Comparison of ENCODE assay signal across 8 cellular contexts in the genomic region with DNA sequence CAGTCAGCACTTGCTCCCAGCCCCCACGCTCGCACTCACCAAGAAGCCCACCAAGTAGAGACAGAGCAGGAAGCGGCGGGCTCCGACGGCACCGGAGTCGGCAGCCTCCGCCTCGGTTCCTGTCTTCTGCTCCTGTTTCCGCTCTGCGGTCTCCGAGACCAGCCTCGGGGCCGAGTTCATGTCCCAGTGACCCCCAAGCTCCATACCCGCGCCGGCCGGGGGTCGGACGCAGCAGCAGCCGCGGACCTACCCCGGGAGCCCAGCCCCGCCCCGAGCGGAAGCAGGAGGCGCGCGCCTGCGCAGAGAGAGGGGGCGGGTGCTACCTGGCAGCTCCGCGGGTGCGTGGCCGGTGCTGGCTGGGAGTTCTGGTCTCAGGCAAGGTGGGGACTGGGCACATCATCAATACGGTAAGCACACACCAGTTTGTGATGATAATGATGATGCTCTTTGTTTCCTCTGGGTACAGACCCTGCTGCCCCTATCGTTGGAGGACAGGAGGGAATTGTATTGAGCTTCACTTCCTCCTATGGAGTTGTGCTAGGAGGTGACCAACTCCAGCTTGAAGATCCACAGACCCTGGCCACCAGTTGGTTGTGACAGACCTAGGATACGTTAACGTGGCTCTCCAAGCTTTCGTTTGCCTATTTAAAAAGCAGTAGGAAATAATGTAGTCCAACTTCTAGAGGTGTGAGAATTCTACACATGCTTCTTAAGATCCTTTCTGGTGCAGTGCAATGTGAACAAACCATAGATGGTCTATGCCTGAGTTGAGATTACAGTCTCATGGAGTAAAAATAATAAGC. TPM values are rescaled to one million over a fixed set of nuclear protein-coding genes. Genes with fewer than 3 reads are reported as not detected.
DNase-seq lines count a peak whose midpoint lies in the region; ATAC-seq and TF ChIP-seq lines count a peak whose summit lies in the region.

No MANE protein-coding gene starts in this region.

- POLR2A ChIA-PET in BJ (lab: Charles Lee), result no interaction called here

- 0 to 1% methylated on average over 41 of the region's 41 CpGs for WGBS in ectodermal cell, 2 experiments
- 1% methylated on average over 38 to 41 of the region's 41 CpGs for WGBS in lung, 2 donors

- peak; percentile 40; the same call in 1 of the 2 replicates for TF ChIP-seq CTCF in BJ (IDR thresholded peaks at IDR 0.05; ENCODE audit: insufficient read depth, low read depth, low read length)
- TF ChIP-seq CTCF in lung (IDR thresholded peaks at IDR 0.05; ENCODE audit: control extremely low read depth, extremely low read depth), result no peak

- H3K4me1 ChIP-seq in ectodermal cell (ENCODE audit: control insufficient read depth, insufficient read depth, low read length), result peaks cover 6% of the 10 kb centered on the region
- H3K4me1 ChIP-seq in lung (ENCODE audit: control insufficient read depth in 2 of 2, insufficient read depth in 2 of 2, low read length in 2 of 2), result peaks cover 2 to 9% of the 10 kb centered on the region in 2 donors

- CTCF ChIA-PET in BJ (lab: Yijun Ruan, JAX), result interaction anchor here (0.5 to 4.2 kb wide), 5 partner anchors 14 to 832 kb away, joined by 3 to 23 read pairs (median 7); no protein-coding TSS in a partner anchor

- H3K9me3 ChIP-seq in ectodermal cell (ENCODE audit: control insufficient read depth, low read length) (no peaks in the 10 kb centered on the region), lung (ENCODE audit: control insufficient read depth in 2 of 2, insufficient read depth in 1 of 2, low read length in 1 of 2) (no peaks in the 10 kb centered on the region)

- H3K27ac ChIP-seq in ectodermal cell (ENCODE audit: insufficient read depth, low read depth, low read length, poor library complexity, severe bottlenecking), result no peak overlapping the region
- peak overlapping the region; percentile 81 to 90 for H3K27ac ChIP-seq in lung (ENCODE audit: low read depth in 1 of 2, low read length in 1 of 2)

- H3K4me3 ChIP-seq in BJ (ENCODE audit: low read depth, low read length) (peak overlapping the region; percentile 79), ectodermal cell (ENCODE audit: insufficient read depth, low read depth, low read length) (peak overlapping the region; percentile 75), lung (peak overlapping the region; percentile 98)

- DNase-seq in BJ (ENCODE audit: low read depth), result no peak
- peak; percentile 54 for DNase-seq in NCI-H510A (lab: John Stamatoyannopoulos, UW)
- peak; percentile 88 to 90 for DNase-seq in activated CD4-positive, alpha-beta T cell treated with anti-CD3 and anti-CD28 coated beads, Interleukin-2, amount 50 U/mL, for 48 hours
- DNase-seq in lung (ENCODE audit: low spot score), result peak; percentile 82
- peak; percentile 75 to 88 (median 78) for DNase-seq in stimulated activated CD4-positive, alpha-beta T cell treated with anti-CD3 and anti-CD28 coated beads, TNF-alpha, amount 100 ng/mL, for 4 hours (ENCODE audit: low read depth in 3 of 3)

- in situ Hi-C loops in GM18951 (cut with MboI; ENCODE audit: low sequenced_read_pairs, unreplicated experiment), result no loop called here

- ATAC-seq in HG03139 (IDR thresholded peaks at IDR 0.05; ENCODE audit: unreplicated experiment), result peak; percentile 90
- peak; percentile 95 for ATAC-seq in lung (ENCODE audit: insufficient read depth, low FRiP score)

- no peaks in the 10 kb centered on the region for H3K27me3 ChIP-seq in BJ (ENCODE audit: control insufficient read depth, insufficient read depth, low read length)
- no peaks in the 10 kb centered on the region for H3K27me3 ChIP-seq in ectodermal cell (ENCODE audit: control insufficient read depth, insufficient read depth, low read length, poor library complexity, severe bottlenecking)
- no peaks in the 10 kb centered on the region for H3K27me3 ChIP-seq in lung (ENCODE audit: control insufficient read depth, insufficient read depth)

- H3K36me3 ChIP-seq in BJ (ENCODE audit: control insufficient read depth, insufficient read depth, low read length) (no peaks in the 10 kb centered on the region), ectodermal cell (ENCODE audit: control insufficient read depth, insufficient read depth, low read length) (no peaks in the 10 kb centered on the region), lung (ENCODE audit: control insufficient read depth in 2 of 2, insufficient read depth in 2 of 2, low read length in 2 of 2) (peaks cover 1 to 2% of the 10 kb centered on the region in 2 donors)

- TF ChIP-seq POLR2A in GM18951 (IDR thresholded peaks at IDR 0.05; ENCODE audit: extremely low read depth, insufficient read depth, insufficient read length), result peak; percentile 95

RNA-seq across cellular contexts. Expression of a gene that starts 25.0 kb away (rescaled TPM):
- polyA plus RNA-seq in BJ (2011; rRNA removed) (2.6 and 3.7 TPM in 2 replicates), lung (1 to 10 TPM; 1.1 to 1.5 TPM)
- 1.1 and 1.3 TPM in 2 replicates for polyA minus RNA-seq in BJ (2011; rRNA and poly(A)+ RNA removed)
- polyA plus RNA-seq in ectodermal cell (2013, experiment 1 of 4), result 7.2 TPM
- polyA plus RNA-seq in ectodermal cell (2013, experiment 2 of 4), result 7.2 TPM
- polyA plus RNA-seq in ectodermal cell (2013, experiment 3 of 4), result 6.5 TPM
- 5.6 TPM for polyA plus RNA-seq in ectodermal cell (2013, experiment 4 of 4)
- total RNA-seq in lung, result 1 to 10 TPM; 3.7 to 7.6 TPM
